In the genomic region with DNA sequence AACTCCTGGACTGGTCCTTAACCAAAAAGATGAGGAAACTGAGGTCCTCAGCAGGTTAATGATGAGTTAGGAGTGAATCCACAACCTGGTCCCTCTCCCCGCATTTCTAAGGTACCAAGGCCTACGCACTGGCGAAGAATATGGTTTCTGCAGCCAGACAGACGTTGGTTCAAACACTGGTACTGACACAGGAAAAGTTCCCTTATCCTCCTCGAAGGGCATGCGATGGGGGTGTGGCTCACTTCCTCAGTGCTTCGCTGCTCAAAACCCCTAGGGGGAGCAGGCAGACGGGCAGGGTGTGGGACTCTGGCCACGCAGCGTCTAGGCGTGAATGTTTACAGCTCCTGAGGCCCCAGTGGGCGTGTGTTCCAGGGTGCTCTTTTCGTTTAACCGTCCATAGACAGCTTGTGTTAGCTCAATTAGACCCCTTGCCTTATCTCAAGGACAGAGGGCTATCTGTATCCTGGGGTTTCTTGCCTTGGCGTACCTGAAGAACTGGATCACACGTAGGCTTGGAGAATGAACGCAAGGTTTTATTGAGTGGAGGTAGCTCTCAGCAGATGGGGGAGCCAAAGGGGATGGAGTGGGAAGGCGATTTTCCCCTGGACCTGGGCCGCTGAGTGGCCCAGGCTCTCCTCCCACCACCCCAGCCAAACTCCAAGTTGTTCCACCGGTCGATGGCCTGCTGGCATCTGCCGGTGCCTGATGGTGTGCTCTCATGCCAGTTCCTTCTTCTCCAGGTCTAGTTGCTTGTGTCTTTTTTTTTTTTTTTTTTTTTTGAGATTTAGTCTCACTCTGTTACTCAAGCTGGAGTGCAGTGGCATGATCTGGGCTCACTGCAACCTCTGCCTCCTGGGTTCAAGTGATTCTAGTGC, we compare ENCODE assay signal across 1 cellular context.
TF ChIP-seq lines count a peak whose summit lies in the region.

No MANE protein-coding gene starts in this region.

TF ChIP-seq in HEK293, 187 proteins besides CTCF, POLR2A, EP300 and RAD21 (continued from another document):
- TF ChIP-seq ZNF362 (tag by site-specific recombination; IDR thresholded peaks at IDR 0.05) (0 out of 2 replicates have a peak, but pooled peaks have one; percentile 45), KLF16 (tag by site-specific recombination; IDR thresholded peaks at IDR 0.05) (peak; percentile 81), ZNF654 (tag by site-specific recombination; IDR thresholded peaks at IDR 0.05; ENCODE audit: low read depth) (peak; percentile 32), INSM2 (tag by site-specific recombination; IDR thresholded peaks at IDR 0.05) (no peak), ZNF391 (tag by site-specific recombination; IDR thresholded peaks at IDR 0.05; ENCODE audit: borderline replicate concordance, low read depth) (no peak)
